Comparison of ENCODE assay signal across 8 cellular contexts in genomic region chr11:65474851-65475250, GRCh38. TPM values are rescaled to one million over a fixed set of nuclear protein-coding genes. Genes with fewer than 3 reads are reported as not detected.
A peak's percentile ranks its signal among the peaks of the same experiment; 100 is the strongest.
DNase-seq lines count a peak whose midpoint lies in the region; ATAC-seq, FAIRE-seq and TF ChIP-seq lines count a peak whose summit lies in the region.
"Not testable (repeated sequence)": the region's sequence is repeated elsewhere in the genome, so short reads cannot be mapped to it uniquely, and the experiment has no call there.

No MANE protein-coding gene starts in this region.

- peaks cover 50% of the 10 kb centered on the region for H3K4me1 Mint-ChIP-seq in CD14-positive monocyte
- H3K4me1 Mint-ChIP-seq in activated T-cell treated with anti-CD3 and anti-CD28 coated beads, Interleukin-2, amount 50 U/mL, for 72 hours (ENCODE audit: low read depth): peaks cover 60% of the 10 kb centered on the region

- WGBS in suprapubic skin: 81% methylated on average over 3 of the region's 3 CpGs

- H3K9me3 ChIP-seq in RWPE2 (ENCODE audit: severe bottlenecking); keratinocyte (ENCODE audit: control insufficient read depth, low read depth, low read length); neutrophil; suprapubic skin: not testable (repeated sequence)

- not testable (repeated sequence) for H3K27me3 ChIP-seq in RWPE2 (ENCODE audit: insufficient read depth, poor library complexity, severe bottlenecking); keratinocyte (ENCODE audit: control insufficient read depth, extremely low read depth, insufficient read depth, low read length); neutrophil; suprapubic skin

- H4K20me1 ChIP-seq in keratinocyte (ENCODE audit: control insufficient read depth, extremely low read depth, insufficient read depth, low read length): not testable (repeated sequence)

- peaks cover 33% of the 10 kb centered on the region for H3K4me1 ChIP-seq in RWPE2 (ENCODE audit: insufficient read depth, poor library complexity, severe bottlenecking)
- H3K4me1 ChIP-seq in keratinocyte (ENCODE audit: control insufficient read depth, extremely low read depth, insufficient read depth, low read length): peaks cover 58% of the 10 kb centered on the region
- H3K4me1 ChIP-seq in neutrophil (ENCODE audit: control insufficient read depth in 1 of 2, insufficient read depth in 1 of 2, low read depth in 1 of 2, low read length in 1 of 2): peaks cover 51 to 56% of the 10 kb centered on the region in 2 experiments
- peaks cover 64% of the 10 kb centered on the region for H3K4me1 ChIP-seq in suprapubic skin

- H3K4me3 Mint-ChIP-seq in CD14-positive monocyte: not testable (repeated sequence)
- H3K4me3 Mint-ChIP-seq in activated T-cell treated with anti-CD3 and anti-CD28 coated beads, Interleukin-2, amount 50 U/mL, for 72 hours: peak overlapping the region; percentile 36 to 59

- not testable (repeated sequence) for TF ChIP-seq EP300 in suprapubic skin (IDR thresholded peaks at IDR 0.05)

- peak overlapping the region; percentile 41 for H3K9ac ChIP-seq in keratinocyte (ENCODE audit: control insufficient read depth, extremely low read depth, insufficient read depth, low read length)

- not testable (repeated sequence) for H2AFZ ChIP-seq in keratinocyte (ENCODE audit: control insufficient read depth, low read length)

- H3K27ac Mint-ChIP-seq in CD14-positive monocyte: peak overlapping the region in 5 of 7 donors; percentile 36 to 80 (median 53)
- H3K27ac Mint-ChIP-seq in activated T-cell treated with anti-CD3 and anti-CD28 coated beads, Interleukin-2, amount 50 U/mL, for 72 hours: peak overlapping the region; percentile 46

- H3K36me3 Mint-ChIP-seq in CD14-positive monocyte; activated T-cell treated with anti-CD3 and anti-CD28 coated beads, Interleukin-2, amount 50 U/mL, for 72 hours (ENCODE audit: insufficient read depth in 2 of 2): not testable (repeated sequence)

- peaks cover 37% of the 10 kb centered on the region for H3K79me2 ChIP-seq in keratinocyte (ENCODE audit: control insufficient read depth, insufficient read depth, low read length)

- intact Hi-C loops in CD14-positive monocyte (cut with micrococcal nuclease): loop anchor here in 1 of 2 donors (5.0 kb wide), 1 partner anchor 32 kb away; no protein-coding TSS in a partner anchor

- TF ChIP-seq CTCF in CD14-positive monocyte (IDR thresholded peaks at IDR 0.05); RWPE2 (IDR thresholded peaks at IDR 0.05; ENCODE audit: poor library complexity, severe bottlenecking); epithelial cell of esophagus (IDR thresholded peaks at IDR 0.05; ENCODE audit: insufficient read depth, low read depth, low read length, missing control alignments); keratinocyte (optimal IDR thresholded peaks at IDR 0.05 in 1 of 3, IDR thresholded peaks at IDR 0.05 in 1 of 3, conservative IDR thresholded peaks at IDR 0.05 in 1 of 3; ENCODE audit: extremely low read depth in 1 of 3, insufficient read depth in 2 of 3, low read length in 3 of 3); neutrophil (IDR thresholded peaks at IDR 0.05); suprapubic skin (IDR thresholded peaks at IDR 0.05): not testable (repeated sequence)

- not testable (repeated sequence) for H3K9me3 Mint-ChIP-seq in CD14-positive monocyte; activated T-cell treated with anti-CD3 and anti-CD28 coated beads, Interleukin-2, amount 50 U/mL, for 72 hours

- H3K36me3 ChIP-seq in RWPE2 (ENCODE audit: low read depth); keratinocyte (ENCODE audit: control insufficient read depth in 2 of 2, extremely low read depth in 1 of 2, insufficient read depth in 2 of 2, low read length in 2 of 2); neutrophil; suprapubic skin: not testable (repeated sequence)

- TF ChIP-seq POLR2A in suprapubic skin (IDR thresholded peaks at IDR 0.05): not testable (repeated sequence)

- H3K27ac ChIP-seq in RWPE2 (ENCODE audit: poor library complexity, severe bottlenecking): peak overlapping the region; percentile 9
- peak overlapping the region; percentile 69 for H3K27ac ChIP-seq in keratinocyte (ENCODE audit: control insufficient read depth, insufficient read depth, low read length)
- peak overlapping the region; percentile 99 for H3K27ac ChIP-seq in neutrophil
- H3K27ac ChIP-seq in suprapubic skin: peak overlapping the region; percentile 49

- H3K4me3 ChIP-seq in RWPE2 (ENCODE audit: severe bottlenecking); epithelial cell of esophagus (ENCODE audit: low read length); keratinocyte (ENCODE audit: control insufficient read depth in 2 of 3, extremely low read depth in 1 of 3, insufficient read depth in 2 of 3, low read depth in 1 of 3, low read length in 3 of 3); neutrophil (ENCODE audit: low read depth in 1 of 2, low read length in 1 of 2); suprapubic skin: not testable (repeated sequence)

- H3K4me2 ChIP-seq in keratinocyte (ENCODE audit: control insufficient read depth, extremely low read depth, insufficient read depth, low read depth, low read length): peak overlapping the region; percentile 25

- dilution Hi-C loops in keratinocyte (cut with MboI; ENCODE audit: extremely low pct_ligation_motif_present, low sequenced_read_pairs): not testable (repeated sequence)

- not testable (repeated sequence) for H3K9me1 ChIP-seq in keratinocyte (ENCODE audit: control insufficient read depth, extremely low read depth, insufficient read depth, low read length)

- ATAC-seq in RWPE2 (ENCODE audit: low read depth); activated T-cell treated with anti-CD3 and anti-CD28 coated beads, Interleukin-2, amount 50 U/mL, for 72 hours (replicated peaks in 1 of 2): not testable (repeated sequence)

- not testable (repeated sequence) for FAIRE-seq in keratinocyte (lab: Jason Lieb, UNC)

- not testable (repeated sequence) for DNase-seq in CD14-positive monocyte (ENCODE audit: low spot score); RWPE2 (ENCODE audit: low spot score); activated T-cell treated with anti-CD3 and anti-CD28 coated beads, Interleukin-2, amount 50 U/mL, for 72 hours; keratinocyte (ENCODE audit: low read depth, low spot score); suprapubic skin (ENCODE audit: low spot score in 2 of 2)
- peak; percentile 82 for DNase-seq in NCI-H146 (lab: John Stamatoyannopoulos, UW)
- DNase-seq in epithelial cell of esophagus (ENCODE audit: low read depth): peak; percentile 21

- H3K27me3 Mint-ChIP-seq in CD14-positive monocyte (ENCODE audit: low read depth in 3 of 3); activated T-cell treated with anti-CD3 and anti-CD28 coated beads, Interleukin-2, amount 50 U/mL, for 72 hours (ENCODE audit: low read depth): not testable (repeated sequence)

RNA-seq across cellular contexts. Expression of gene MALAT1, which starts 24.0 kb away (rescaled TPM):
- polyA plus RNA-seq in CD14-positive monocyte (100 to 1,000 TPM; 263 to 554 TPM), keratinocyte (337 to 1,845 TPM (median 1,768 TPM) in 3 replicates)
- total RNA-seq in activated T-cell treated with anti-CD3 and anti-CD28 coated beads, Interleukin-2, amount 50 U/mL, for 72 hours: over 10,000 TPM in 1 of 2 donors, 1,000 to 10,000 TPM in 1; 8,391 to 13,279 TPM
- 22,009 TPM for polyA plus RNA-seq in keratinocyte (2011; ENCODE audit: low read depth)
- 14.9 and 37.5 TPM in 2 replicates for polyA plus RNA-seq in keratinocyte (2011; cell fraction: cytosol; rRNA removed)
- 6,319 and 7,235 TPM in 2 replicates for polyA plus RNA-seq in keratinocyte (2011; cell fraction: nucleus; rRNA removed)
- 429 and 9,619 TPM in 2 replicates for polyA plus RNA-seq in keratinocyte (2012; ENCODE audit: low replicate concordance)
- polyA minus RNA-seq in keratinocyte: 2,284 to 11,976 TPM (median 9,145 TPM) in 3 replicates
- polyA minus RNA-seq in keratinocyte (2011; cell fraction: cytosol; rRNA and poly(A)+ RNA removed): 408 TPM
- polyA minus RNA-seq in keratinocyte (2011; cell fraction: nucleus; rRNA and poly(A)+ RNA removed): 24,947 and 60,709 TPM in 2 replicates
- total RNA-seq in suprapubic skin: over 10,000 TPM; 10,207 to 42,728 (median 11,538) TPM

RNA-seq across cellular contexts. Expression of gene SCYL1, which starts 50.0 kb away (rescaled TPM):
- 10 to 100 TPM; 18.6 to 29.7 TPM for polyA plus RNA-seq in CD14-positive monocyte
- 10 to 100 TPM; 77.9 to 83.4 TPM for total RNA-seq in activated T-cell treated with anti-CD3 and anti-CD28 coated beads, Interleukin-2, amount 50 U/mL, for 72 hours
- polyA plus RNA-seq in keratinocyte: 31.3 to 51.2 TPM (median 44.1 TPM) in 3 replicates
- polyA plus RNA-seq in keratinocyte (2011; ENCODE audit: low read depth): 25.3 TPM
- 40.7 and 65.2 TPM in 2 replicates for polyA plus RNA-seq in keratinocyte (2011; cell fraction: cytosol; rRNA removed)
- polyA plus RNA-seq in keratinocyte (2011; cell fraction: nucleus; rRNA removed): 52.1 and 72.4 TPM in 2 replicates
- 33.0 and 44.5 TPM in 2 replicates for polyA plus RNA-seq in keratinocyte (2012; ENCODE audit: low replicate concordance)
- polyA minus RNA-seq in keratinocyte: 34.8 to 75.0 TPM (median 43.7 TPM) in 3 replicates
- polyA minus RNA-seq in keratinocyte (2011; cell fraction: cytosol; rRNA and poly(A)+ RNA removed): 43.0 TPM
- polyA minus RNA-seq in keratinocyte (2011; cell fraction: nucleus; rRNA and poly(A)+ RNA removed): 24.6 and 32.7 TPM in 2 replicates
- 10 to 100 TPM; 63.2 to 83.6 (median 78.4) TPM for total RNA-seq in suprapubic skin

RNA-seq across cellular contexts. Expression of gene NEAT1, which starts 52.3 kb away (rescaled TPM):
- 1 to 10 TPM in 1 of 2 donors, under 1 TPM in 1; 0.90 to 1.3 TPM for polyA plus RNA-seq in CD14-positive monocyte
- total RNA-seq in activated T-cell treated with anti-CD3 and anti-CD28 coated beads, Interleukin-2, amount 50 U/mL, for 72 hours: 1,000 to 10,000 TPM in 1 of 2 donors, 100 to 1,000 TPM in 1; 678 to 1,151 TPM
- polyA plus RNA-seq in keratinocyte: 66.5 to 270 TPM (median 171 TPM) in 3 replicates
- 1,124 TPM for polyA plus RNA-seq in keratinocyte (2011; ENCODE audit: low read depth)
- 5.3 and 11.3 TPM in 2 replicates for polyA plus RNA-seq in keratinocyte (2011; cell fraction: cytosol; rRNA removed)
- 1,267 and 1,668 TPM in 2 replicates for polyA plus RNA-seq in keratinocyte (2011; cell fraction: nucleus; rRNA removed)
- polyA plus RNA-seq in keratinocyte (2012; ENCODE audit: low replicate concordance): 218 and 908 TPM in 2 replicates
- 73.3 to 442 TPM (median 228 TPM) in 3 replicates for polyA minus RNA-seq in keratinocyte
- 8.4 TPM for polyA minus RNA-seq in keratinocyte (2011; cell fraction: cytosol; rRNA and poly(A)+ RNA removed)
- polyA minus RNA-seq in keratinocyte (2011; cell fraction: nucleus; rRNA and poly(A)+ RNA removed): 402 and 1,225 TPM in 2 replicates
- total RNA-seq in suprapubic skin: 1,000 to 10,000 TPM in 1 of 4 donors, 100 to 1,000 TPM in 3; 336 to 2,041 (median 481) TPM

Comparison
In these comparisons a context has a peak if more than half of its experiments do, and no peak if none do; other contexts are left out.
1. H3K27ac ChIP-seq: peak in every context shown above with its lines; median percentile 99 in neutrophil; 69 in keratinocyte; 49 in suprapubic skin; 9 in RWPE2.